Comparison of ENCODE assay signal across 10 cellular contexts in the genomic region with DNA sequence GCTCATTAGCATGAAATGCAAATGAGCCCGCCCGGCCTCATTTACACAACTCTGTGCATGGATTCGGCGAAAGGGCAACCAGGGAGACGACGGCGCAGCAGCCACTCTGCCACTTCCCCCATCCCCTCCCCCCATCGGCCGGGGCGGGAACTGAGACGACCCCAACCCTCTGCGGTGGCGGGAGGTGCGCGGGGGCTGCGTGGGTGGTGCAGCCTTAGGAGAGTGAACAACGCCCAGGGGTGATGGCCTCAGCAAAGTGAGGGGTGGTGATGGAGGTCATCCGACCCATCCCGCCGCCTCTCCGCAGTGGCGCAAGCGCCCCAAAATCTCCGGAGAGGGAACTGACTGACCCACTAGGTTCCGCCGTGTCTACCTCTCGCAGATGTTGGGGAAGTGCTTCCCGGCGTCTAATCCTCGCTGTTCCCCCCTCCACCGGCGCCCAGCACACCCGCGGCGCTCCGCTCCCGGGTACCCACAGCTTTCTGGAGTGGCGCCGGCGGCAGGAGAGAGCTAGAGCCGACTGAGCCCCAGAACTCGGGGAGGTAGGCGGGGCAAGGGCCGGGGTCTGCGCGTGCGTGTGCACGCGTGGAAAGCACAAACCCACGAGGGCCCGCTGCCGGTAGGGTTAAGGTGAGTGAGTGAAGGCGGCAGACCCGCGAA. TPM values are rescaled to one million over a fixed set of nuclear protein-coding genes. Genes with fewer than 3 reads are reported as not detected.
A peak's percentile ranks its signal among the peaks of the same experiment; 100 is the strongest.
DNase-seq lines count a peak whose midpoint lies in the region; ATAC-seq, FAIRE-seq and TF ChIP-seq lines count a peak whose summit lies in the region.
"Had no signal": no experiment of that assay in that cellular context is flagged by ENCODE, and none has a peak within 500 bp of the region (broad histone marks: within the 10 kb centered on the region; RNA-seq: fewer than 3 reads in every experiment).

No MANE protein-coding gene starts in this region.

- H3K4me1 ChIP-seq in keratinocyte (ENCODE audit: control insufficient read depth, extremely low read depth, insufficient read depth, low read length): peaks cover 10% of the 10 kb centered on the region
- H3K4me1 ChIP-seq in testis: peaks cover 24% of the 10 kb centered on the region

- no peaks in the 10 kb centered on the region for H3K36me3 Mint-ChIP-seq in activated naive CD4-positive, alpha-beta T cell treated with anti-CD3 and anti-CD28 coated beads, Interleukin-2, amount 50 U/mL, for 72 hours
- no peaks in the 10 kb centered on the region for H3K36me3 Mint-ChIP-seq in activated naive CD4-positive, alpha-beta T cell treated with anti-CD3 and anti-CD28 coated beads for 36 hours (ENCODE audit: low read depth)

- H3K27me3 Mint-ChIP-seq in activated naive CD4-positive, alpha-beta T cell treated with anti-CD3 and anti-CD28 coated beads for 36 hours (ENCODE audit: low read depth): peaks cover 39% of the 10 kb centered on the region

- H4K20me1 ChIP-seq in keratinocyte (ENCODE audit: control insufficient read depth, extremely low read depth, insufficient read depth, low read length): peaks cover 2% of the 10 kb centered on the region

- H3K4me2 ChIP-seq in keratinocyte (ENCODE audit: control insufficient read depth, extremely low read depth, insufficient read depth, low read depth, low read length): peak overlapping the region; percentile 76

- ATAC-seq in activated naive CD4-positive, alpha-beta T cell treated with anti-CD3 and anti-CD28 coated beads, Interleukin-2, amount 50 U/mL, for 72 hours: no peak
- ATAC-seq in GM19395 (IDR thresholded peaks at IDR 0.05; ENCODE audit: unreplicated experiment) (no peak), GM18505 (IDR thresholded peaks at IDR 0.05; ENCODE audit: unreplicated experiment) (no peak)

- H3K27ac ChIP-seq in keratinocyte (ENCODE audit: control insufficient read depth, insufficient read depth, low read length) (no peak overlapping the region), testis (peak overlapping the region in 1 of 2 donors; percentile 50)
- H3K27ac ChIP-seq: KMS-11 had no signal

- H3K27me3 ChIP-seq in keratinocyte (ENCODE audit: control insufficient read depth, extremely low read depth, insufficient read depth, low read length) (peaks cover 54% of the 10 kb centered on the region), testis (no peaks in the 10 kb centered on the region)

- peaks cover 23% of the 10 kb centered on the region for H3K4me1 Mint-ChIP-seq in activated naive CD4-positive, alpha-beta T cell treated with anti-CD3 and anti-CD28 coated beads for 36 hours (ENCODE audit: low read depth)

- H3K9me3 ChIP-seq in keratinocyte (ENCODE audit: control insufficient read depth, low read depth, low read length): no peaks in the 10 kb centered on the region
- H3K9me3 ChIP-seq in testis: no peaks in the 10 kb centered on the region

- TF ChIP-seq CTCF in keratinocyte (optimal IDR thresholded peaks at IDR 0.05 in 1 of 3, IDR thresholded peaks at IDR 0.05 in 1 of 3, conservative IDR thresholded peaks at IDR 0.05 in 1 of 3; ENCODE audit: extremely low read depth in 1 of 3, insufficient read depth in 2 of 3, low read length in 3 of 3) (no peak), testis (IDR thresholded peaks at IDR 0.05) (no peak)

- DNase-seq in activated naive CD4-positive, alpha-beta T cell treated with Interleukin-2 at 50 U/mL for 16 hours: peak; percentile 19
- DNase-seq in activated naive CD4-positive, alpha-beta T cell treated with anti-CD3 and anti-CD28 coated beads, Interleukin-2, amount 50 U/mL, for 72 hours (ENCODE audit: low spot score in 2 of 2): no peak
- peak; percentile 59 for DNase-seq in activated naive CD4-positive, alpha-beta T cell treated with anti-CD3 and anti-CD28 coated beads for 36 hours
- DNase-seq in keratinocyte (ENCODE audit: low read depth, low spot score) (no peak), testis (peak; percentile 50), activated gamma-delta T cell treated with Interleukin-2 at 50 U/mL for 16 hours (no peak)

- WGBS in testis, 2 donors: 1 to 5% methylated on average over 17 to 55 of the region's 55 CpGs

- intact Hi-C loops in activated naive CD4-positive, alpha-beta T cell treated with anti-CD3 and anti-CD28 coated beads for 36 hours (cut with micrococcal nuclease): no loop called here
- intact Hi-C loops in testis (cut with DNase I; ENCODE audit: low total_unique reads): loop anchor here (5.0 to 10.0 kb wide), 2 partner anchors 68 to 276 kb away; partner anchors contain the start of gene WFIKKN2

- H3K36me3 ChIP-seq in keratinocyte (ENCODE audit: control insufficient read depth in 2 of 2, extremely low read depth in 1 of 2, insufficient read depth in 2 of 2, low read length in 2 of 2) (peaks cover 0 to 9% of the 10 kb centered on the region in 2 experiments), testis (ENCODE audit: low read depth, missing control alignments) (no peaks in the 10 kb centered on the region)

- CTCF ChIA-PET in activated naive CD4-positive, alpha-beta T cell treated with anti-CD3 and anti-CD28 coated beads for 36 hours (lab: Charles Lee): interaction anchor here (1.0 to 1.6 kb wide), 2 partner anchors 67 to 162 kb away, joined by 3 to 5 read pairs; partner anchors contain the start of gene LRRC59

- no peak overlapping the region for H3K27ac Mint-ChIP-seq in activated naive CD4-positive, alpha-beta T cell treated with anti-CD3 and anti-CD28 coated beads, Interleukin-2, amount 50 U/mL, for 72 hours
- H3K27ac Mint-ChIP-seq in activated naive CD4-positive, alpha-beta T cell treated with anti-CD3 and anti-CD28 coated beads for 36 hours: no peak overlapping the region

- no peak for TF ChIP-seq POLR2A in testis (IDR thresholded peaks at IDR 0.05)
- TF ChIP-seq POLR2A in GM18505 (IDR thresholded peaks at IDR 0.05; ENCODE audit: borderline replicate concordance, extremely low read depth, insufficient read depth, insufficient read length): no peak

- H3K9ac ChIP-seq in keratinocyte (ENCODE audit: control insufficient read depth, extremely low read depth, insufficient read depth, low read length): no peak overlapping the region
- H3K9ac ChIP-seq: KMS-11 had no signal

- H3K4me3 ChIP-seq in keratinocyte (ENCODE audit: control insufficient read depth in 2 of 3, extremely low read depth in 1 of 3, insufficient read depth in 2 of 3, low read depth in 1 of 3, low read length in 3 of 3): peak overlapping the region in 1 of 3 experiments; percentile 47
- H3K4me3 ChIP-seq in testis: peak overlapping the region in 1 of 2 donors; percentile 48

- peak overlapping the region; percentile 58 for H3K4me3 Mint-ChIP-seq in activated naive CD4-positive, alpha-beta T cell treated with anti-CD3 and anti-CD28 coated beads for 36 hours

- dilution Hi-C loops in keratinocyte (cut with MboI; ENCODE audit: extremely low pct_ligation_motif_present, low sequenced_read_pairs): no loop called here

- no peak overlapping the region for H2AFZ ChIP-seq in keratinocyte (ENCODE audit: control insufficient read depth, low read length)

- H3K79me2 ChIP-seq in keratinocyte (ENCODE audit: control insufficient read depth, insufficient read depth, low read length): no peaks in the 10 kb centered on the region

- no peak for FAIRE-seq in keratinocyte (lab: Jason Lieb, UNC)

- no peaks in the 10 kb centered on the region for H3K9me3 Mint-ChIP-seq in activated naive CD4-positive, alpha-beta T cell treated with anti-CD3 and anti-CD28 coated beads, Interleukin-2, amount 50 U/mL, for 72 hours
- H3K9me3 Mint-ChIP-seq in activated naive CD4-positive, alpha-beta T cell treated with anti-CD3 and anti-CD28 coated beads for 36 hours: no peaks in the 10 kb centered on the region

- no peaks in the 10 kb centered on the region for H3K9me1 ChIP-seq in keratinocyte (ENCODE audit: control insufficient read depth, extremely low read depth, insufficient read depth, low read length)

RNA-seq across cellular contexts. Expression of gene CACNA1G, which starts 1.4 kb away (rescaled TPM):
- under 1 TPM in 1 of 2 donors, not detected in 1; 0.14 TPM for total RNA-seq in activated naive CD4-positive, alpha-beta T cell treated with anti-CD3 and anti-CD28 coated beads, Interleukin-2, amount 50 U/mL, for 72 hours
- total RNA-seq in activated naive CD4-positive, alpha-beta T cell treated with anti-CD3 and anti-CD28 coated beads for 36 hours: under 1 TPM; 0.22 to 0.24 TPM
- polyA plus RNA-seq in keratinocyte (0.06 to 0.09 TPM (median 0.07 TPM) in 3 replicates), testis (ENCODE audit: insufficient read depth, low read depth, low replicate concordance) (1.7 TPM)
- 0.04 TPM for polyA plus RNA-seq in keratinocyte (2011; ENCODE audit: low read depth)
- polyA plus RNA-seq in keratinocyte (2011; cell fraction: cytosol; rRNA removed): 0.04 TPM in 2 replicates
- 0.19 and 0.35 TPM in 2 replicates for polyA plus RNA-seq in keratinocyte (2011; cell fraction: nucleus; rRNA removed)
- 0.03 and 0.06 TPM in 2 replicates for polyA plus RNA-seq in keratinocyte (2012; ENCODE audit: low replicate concordance)
- polyA minus RNA-seq in keratinocyte: 0.03 to 0.43 TPM in 2 of 3 replicates, not detected in the other
- polyA minus RNA-seq in keratinocyte (2011; cell fraction: cytosol; rRNA and poly(A)+ RNA removed): not detected
- 0.21 and 0.23 TPM in 2 replicates for polyA minus RNA-seq in keratinocyte (2011; cell fraction: nucleus; rRNA and poly(A)+ RNA removed)
- 1 to 10 TPM; 1.3 to 1.7 TPM for total RNA-seq in testis

RNA-seq across cellular contexts. Expression of gene SPATA20, which starts 12.1 kb away (rescaled TPM):
- 10 to 100 TPM; 11.4 to 18.6 TPM for total RNA-seq in activated naive CD4-positive, alpha-beta T cell treated with anti-CD3 and anti-CD28 coated beads, Interleukin-2, amount 50 U/mL, for 72 hours
- 10 to 100 TPM; 15.8 to 16.1 TPM for total RNA-seq in activated naive CD4-positive, alpha-beta T cell treated with anti-CD3 and anti-CD28 coated beads for 36 hours
- 17.2 to 30.4 TPM (median 21.3 TPM) in 3 replicates for polyA plus RNA-seq in keratinocyte
- 13.2 TPM for polyA plus RNA-seq in keratinocyte (2011; ENCODE audit: low read depth)
- polyA plus RNA-seq in keratinocyte (2011; cell fraction: cytosol; rRNA removed): 9.5 and 18.5 TPM in 2 replicates
- polyA plus RNA-seq in keratinocyte (2011; cell fraction: nucleus; rRNA removed): 80.5 and 131 TPM in 2 replicates
- polyA plus RNA-seq in keratinocyte (2012; ENCODE audit: low replicate concordance): 15.7 and 35.8 TPM in 2 replicates
- polyA minus RNA-seq in keratinocyte: 19.1 to 70.4 TPM (median 26.5 TPM) in 3 replicates
- 18.8 TPM for polyA minus RNA-seq in keratinocyte (2011; cell fraction: cytosol; rRNA and poly(A)+ RNA removed)
- 27.4 and 29.4 TPM in 2 replicates for polyA minus RNA-seq in keratinocyte (2011; cell fraction: nucleus; rRNA and poly(A)+ RNA removed)
- 100 to 1,000 TPM; 207 to 338 TPM for total RNA-seq in testis
- polyA plus RNA-seq in testis (ENCODE audit: insufficient read depth, low read depth, low replicate concordance): 264 TPM

RNA-seq across cellular contexts. Expression of gene EPN3, which starts 26.6 kb away (rescaled TPM):
- total RNA-seq in activated naive CD4-positive, alpha-beta T cell treated with anti-CD3 and anti-CD28 coated beads, Interleukin-2, amount 50 U/mL, for 72 hours: not detected
- total RNA-seq in activated naive CD4-positive, alpha-beta T cell treated with anti-CD3 and anti-CD28 coated beads for 36 hours: not detected
- polyA plus RNA-seq in keratinocyte (50.7 to 155 TPM (median 66.7 TPM) in 3 replicates), testis (ENCODE audit: insufficient read depth, low read depth, low replicate concordance) (6.3 TPM)
- polyA plus RNA-seq in keratinocyte (2011; ENCODE audit: low read depth): 34.9 TPM
- polyA plus RNA-seq in keratinocyte (2011; cell fraction: cytosol; rRNA removed): 66.6 and 129 TPM in 2 replicates
- 115 and 162 TPM in 2 replicates for polyA plus RNA-seq in keratinocyte (2011; cell fraction: nucleus; rRNA removed)
- polyA plus RNA-seq in keratinocyte (2012; ENCODE audit: low replicate concordance): 41.8 and 249 TPM in 2 replicates
- polyA minus RNA-seq in keratinocyte: 47.1 to 355 TPM (median 69.7 TPM) in 3 replicates
- polyA minus RNA-seq in keratinocyte (2011; cell fraction: cytosol; rRNA and poly(A)+ RNA removed): 128 TPM
- 133 and 152 TPM in 2 replicates for polyA minus RNA-seq in keratinocyte (2011; cell fraction: nucleus; rRNA and poly(A)+ RNA removed)
- 1 to 10 TPM; 4.9 to 6.3 TPM for total RNA-seq in testis
- total RNA-seq: mononuclear cell had no signal

RNA-seq across cellular contexts. Expression of gene MYCBPAP, which starts 50.8 kb away (rescaled TPM):
- total RNA-seq in activated naive CD4-positive, alpha-beta T cell treated with anti-CD3 and anti-CD28 coated beads, Interleukin-2, amount 50 U/mL, for 72 hours: 1 to 10 TPM in 1 of 2 donors, under 1 TPM in 1; 0.30 to 1.6 TPM
- 1 to 10 TPM; 5.5 to 5.8 TPM for total RNA-seq in activated naive CD4-positive, alpha-beta T cell treated with anti-CD3 and anti-CD28 coated beads for 36 hours
- 5.1 to 9.5 TPM (median 9.0 TPM) in 3 replicates for polyA plus RNA-seq in keratinocyte
- polyA plus RNA-seq in keratinocyte (2011; ENCODE audit: low read depth): 2.4 TPM
- polyA plus RNA-seq in keratinocyte (2011; cell fraction: cytosol; rRNA removed): 1.9 and 2.1 TPM in 2 replicates
- 30.5 and 34.7 TPM in 2 replicates for polyA plus RNA-seq in keratinocyte (2011; cell fraction: nucleus; rRNA removed)
- 0.85 and 9.1 TPM in 2 replicates for polyA plus RNA-seq in keratinocyte (2012; ENCODE audit: low replicate concordance)
- polyA minus RNA-seq in keratinocyte: 1.4 to 6.3 TPM (median 4.1 TPM) in 3 replicates
- polyA minus RNA-seq in keratinocyte (2011; cell fraction: cytosol; rRNA and poly(A)+ RNA removed): 5.6 TPM
- 4.7 and 7.4 TPM in 2 replicates for polyA minus RNA-seq in keratinocyte (2011; cell fraction: nucleus; rRNA and poly(A)+ RNA removed)
- 10 to 100 TPM; 75.9 to 91.7 TPM for total RNA-seq in testis
- polyA plus RNA-seq in testis (ENCODE audit: insufficient read depth, low read depth, low replicate concordance): 315 TPM

Comparison
In these comparisons a context has a peak if more than half of its experiments do, and no peak if none do; other contexts are left out.
1. DNase-seq: peak in activated naive CD4-positive, alpha-beta T cell treated with Interleukin-2 at 50 U/mL for 16 hours (single experiment), activated naive CD4-positive, alpha-beta T cell treated with anti-CD3 and anti-CD28 coated beads for 36 hours (single experiment) and testis (single experiment); none in activated naive CD4-positive, alpha-beta T cell treated with anti-CD3 and anti-CD28 coated beads, Interleukin-2, amount 50 U/mL, for 72 hours (0 of 2), keratinocyte (single experiment) and activated gamma-delta T cell treated with Interleukin-2 at 50 U/mL for 16 hours (single experiment).
2. RNA of gene SPATA20, which starts 12.1 kb away (total RNA-seq): 207 to 338 TPM in testis; 11.4 to 18.6 TPM in activated naive CD4-positive, alpha-beta T cell treated with anti-CD3 and anti-CD28 coated beads, Interleukin-2, amount 50 U/mL, for 72 hours and 15.8 to 16.1 TPM in activated naive CD4-positive, alpha-beta T cell treated with anti-CD3 and anti-CD28 coated beads for 36 hours; every median in the first group is over 10 times any median in the second.
3. RNA of gene EPN3, which starts 26.6 kb away (total RNA-seq): 4.9 to 6.3 TPM in testis; not detected in activated naive CD4-positive, alpha-beta T cell treated with anti-CD3 and anti-CD28 coated beads for 36 hours and not detected in activated naive CD4-positive, alpha-beta T cell treated with anti-CD3 and anti-CD28 coated beads, Interleukin-2, amount 50 U/mL, for 72 hours; every median in the first group is over 4 times any median in the second.